In the genomic region with DNA sequence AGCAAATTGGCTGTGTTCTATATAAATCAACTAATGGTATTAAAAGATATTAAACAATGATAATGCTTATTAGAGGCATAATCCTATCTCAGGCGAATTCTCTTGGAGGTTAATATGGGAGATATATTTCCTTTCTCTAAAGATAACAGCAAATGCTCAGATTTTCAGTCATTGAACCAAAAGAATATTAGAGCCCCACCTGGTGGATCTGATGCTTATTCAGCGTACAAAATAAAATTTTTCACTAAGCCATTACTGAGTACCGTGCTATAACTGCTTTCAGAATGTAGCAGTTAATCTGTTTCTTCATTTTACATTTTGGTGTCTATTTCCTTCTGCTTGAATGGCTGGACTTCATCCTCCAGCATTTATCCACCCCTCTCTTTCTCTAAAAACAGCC, we compare ENCODE assay signal across 8 cellular contexts.
DNase-seq lines count a peak whose midpoint lies in the region; ATAC-seq, FAIRE-seq and TF ChIP-seq lines count a peak whose summit lies in the region.

No MANE protein-coding gene starts in this region.

- intact Hi-C loops in lower lobe of right lung (cut with DNase I), result no loop called here

- peak; percentile 34 for DNase-seq in D341Med (ENCODE audit: low spot score)
- no peak for DNase-seq in astrocyte (ENCODE audit: low read depth)
- DNase-seq in lower lobe of right lung, result no peak
- no peak for DNase-seq in NK-92 (lab: John Stamatoyannopoulos, UW; ENCODE audit: unreplicated experiment)
- no peak for DNase-seq in SKM-1 treated with dmso at 0.1 percent for 144 hours (lab: John Stamatoyannopoulos, UW; ENCODE audit: unreplicated experiment)
- no peak for DNase-seq in GOT3 (lab: John Stamatoyannopoulos, UW)

- H3K27me3 ChIP-seq in astrocyte (ENCODE audit: insufficient read depth, low read length) (no peaks in the 10 kb centered on the region), lower lobe of right lung (ENCODE audit: low read depth) (no peaks in the 10 kb centered on the region)

- no peaks in the 10 kb centered on the region for H3K36me3 Mint-ChIP-seq in astrocyte (ENCODE audit: low read depth, unreplicated experiment)
- H3K36me3 Mint-ChIP-seq in stimulated activated memory B cell treated with anti-CD40 and anti-IgM and Interleukin-4, amounts not matched to agents 10 μg/mL and 1 μg/mL and 100 μg/mL, for 72 hours, result no peaks in the 10 kb centered on the region

- no peaks in the 10 kb centered on the region for H4K20me1 ChIP-seq in astrocyte (ENCODE audit: insufficient read depth, low read length)

- no peaks in the 10 kb centered on the region for H3K36me3 ChIP-seq in astrocyte (ENCODE audit: insufficient read depth, low read length)
- no peaks in the 10 kb centered on the region for H3K36me3 ChIP-seq in lower lobe of right lung

- no peak overlapping the region for H2AFZ ChIP-seq in astrocyte (ENCODE audit: low read depth, low read length)

- H3K9ac ChIP-seq in astrocyte (ENCODE audit: low read length), result no peak overlapping the region

- H3K27me3 Mint-ChIP-seq in astrocyte (ENCODE audit: low read depth, unreplicated experiment), result no peaks in the 10 kb centered on the region
- H3K27me3 Mint-ChIP-seq in stimulated activated memory B cell treated with anti-CD40 and anti-IgM and Interleukin-4, amounts not matched to agents 10 μg/mL and 1 μg/mL and 100 μg/mL, for 72 hours, result peaks cover 14% of the 10 kb centered on the region

- H3K4me3 ChIP-seq in astrocyte (ENCODE audit: insufficient read depth, low read depth, low read length), result no peak overlapping the region
- no peak overlapping the region for H3K4me3 ChIP-seq in lower lobe of right lung

- no peaks in the 10 kb centered on the region for H3K79me2 ChIP-seq in astrocyte (ENCODE audit: insufficient read depth, low read length)

- H3K4me1 ChIP-seq in astrocyte (ENCODE audit: insufficient read depth, low read length), result no peaks in the 10 kb centered on the region
- no peaks in the 10 kb centered on the region for H3K4me1 ChIP-seq in lower lobe of right lung

- no peak for ATAC-seq in lower lobe of right lung
- no peak for ATAC-seq in stimulated activated memory B cell treated with anti-CD40 and anti-IgM and Interleukin-4, amounts not matched to agents 10 μg/mL and 1 μg/mL and 100 μg/mL, for 72 hours

- no peak overlapping the region for H3K4me2 ChIP-seq in astrocyte (ENCODE audit: low read length)

- H3K9me3 ChIP-seq in astrocyte (ENCODE audit: insufficient read depth, low read depth, low read length) (no peaks in the 10 kb centered on the region), lower lobe of right lung (no peaks in the 10 kb centered on the region)

- peak; percentile 43 for FAIRE-seq in astrocyte (lab: Jason Lieb, UNC)

- TF ChIP-seq CTCF in LNCAP (IDR thresholded peaks at IDR 0.05) (peak; percentile 45), astrocyte (IDR thresholded peaks at IDR 0.05; ENCODE audit: insufficient read depth, low read depth, low read length) (peak; percentile 37), lower lobe of right lung (IDR thresholded peaks at IDR 0.05) (peak; percentile 32)

- no peak overlapping the region for H3K27ac ChIP-seq in astrocyte (ENCODE audit: low read depth, low read length)
- no peak overlapping the region for H3K27ac ChIP-seq in lower lobe of right lung

- peaks cover 2% of the 10 kb centered on the region for H3K9me3 Mint-ChIP-seq in astrocyte (ENCODE audit: unreplicated experiment)
- peaks cover 10% of the 10 kb centered on the region for H3K9me3 Mint-ChIP-seq in stimulated activated memory B cell treated with anti-CD40 and anti-IgM and Interleukin-4, amounts not matched to agents 10 μg/mL and 1 μg/mL and 100 μg/mL, for 72 hours

- no peak overlapping the region for H3K4me3 Mint-ChIP-seq in astrocyte (ENCODE audit: unreplicated experiment)
- no peak overlapping the region for H3K4me3 Mint-ChIP-seq in stimulated activated memory B cell treated with anti-CD40 and anti-IgM and Interleukin-4, amounts not matched to agents 10 μg/mL and 1 μg/mL and 100 μg/mL, for 72 hours

- H3K4me1 Mint-ChIP-seq in astrocyte (ENCODE audit: low read depth, unreplicated experiment), result peaks cover 2% of the 10 kb centered on the region
- no peaks in the 10 kb centered on the region for H3K4me1 Mint-ChIP-seq in stimulated activated memory B cell treated with anti-CD40 and anti-IgM and Interleukin-4, amounts not matched to agents 10 μg/mL and 1 μg/mL and 100 μg/mL, for 72 hours

- no peak overlapping the region for H3K27ac Mint-ChIP-seq in astrocyte (ENCODE audit: unreplicated experiment)
- H3K27ac Mint-ChIP-seq in stimulated activated memory B cell treated with anti-CD40 and anti-IgM and Interleukin-4, amounts not matched to agents 10 μg/mL and 1 μg/mL and 100 μg/mL, for 72 hours, result no peak overlapping the region
